Comparison of ENCODE assay signal across 17 cellular contexts in the genomic region with DNA sequence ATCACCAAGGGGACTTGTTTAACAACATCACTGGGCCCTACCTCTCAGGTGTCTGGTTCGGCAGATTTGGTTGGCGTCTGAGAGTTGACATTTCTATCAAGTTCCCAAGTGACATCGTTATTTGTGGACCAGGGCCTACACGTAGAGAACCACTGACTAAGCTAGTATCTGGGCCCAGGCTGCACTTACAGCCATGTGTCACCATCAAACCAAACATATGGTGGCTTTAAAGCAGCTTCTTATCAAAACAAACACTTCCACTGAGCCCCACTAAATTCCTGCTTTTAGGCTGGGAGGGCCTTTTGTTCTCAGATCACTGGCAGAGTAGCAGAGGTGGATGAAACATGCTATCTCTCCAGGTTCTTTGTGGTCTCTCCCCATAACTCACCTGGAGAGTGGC.
"Had no signal": no experiment of that assay in that cellular context is flagged by ENCODE, and none has a peak within 500 bp of the region (broad histone marks: within the 10 kb centered on the region; RNA-seq: fewer than 3 reads in every experiment).

No MANE protein-coding gene starts in this region.

- ATAC-seq: activated CD8-positive, alpha-beta memory T cell treated with anti-CD3 and anti-CD28 coated beads, Interleukin-2, amount 10 ng/mL, durations not matched to agents 7 days and 5 days; esophagus mucosa; left lobe of liver; stimulated activated naive B cell treated with anti-CD40 and anti-IgM and Interleukin-4, amounts not matched to agents 10 μg/mL and 1 μg/mL and 100 μg/mL, for 72 hours had no signal

- H3K9me3 Mint-ChIP-seq: activated B cell treated with CpG ODN at 0.5 μM for 24 hours; activated CD4-positive, alpha-beta memory T cell treated with anti-CD3 and anti-CD28 coated beads, Interleukin-2, amount 10 ng/mL, durations not matched to agents 7 days and 5 days; stimulated activated naive B cell treated with anti-CD40 and anti-IgM and Interleukin-4, amounts not matched to agents 10 μg/mL and 1 μg/mL and 100 μg/mL, for 72 hours; T-helper 2 cell treated with Interferon-gamma antibody and Interleukin-4, amounts not matched to agents 5 μg/mL and 100 μg/mL, for 36 hours had no signal

- H3K27ac Mint-ChIP-seq: activated B cell treated with CpG ODN at 0.5 μM for 24 hours; activated CD4-positive, alpha-beta memory T cell treated with anti-CD3 and anti-CD28 coated beads, Interleukin-2, amount 10 ng/mL, durations not matched to agents 7 days and 5 days; activated CD8-positive, alpha-beta memory T cell treated with anti-CD3 and anti-CD28 coated beads, Interleukin-2, amount 10 ng/mL, durations not matched to agents 7 days and 5 days; activated naive CD8-positive, alpha-beta T cell; stimulated activated naive B cell treated with anti-CD40 and anti-IgM and Interleukin-4, amounts not matched to agents 10 μg/mL and 1 μg/mL and 100 μg/mL, for 72 hours; T-helper 2 cell treated with Interferon-gamma antibody and Interleukin-4, amounts not matched to agents 5 μg/mL and 100 μg/mL, for 36 hours had no signal

- H3K4me3 Mint-ChIP-seq: activated B cell treated with CpG ODN at 0.5 μM for 24 hours; activated CD4-positive, alpha-beta memory T cell treated with anti-CD3 and anti-CD28 coated beads, Interleukin-2, amount 10 ng/mL, durations not matched to agents 7 days and 5 days; activated CD8-positive, alpha-beta memory T cell treated with anti-CD3 and anti-CD28 coated beads, Interleukin-2, amount 10 ng/mL, durations not matched to agents 7 days and 5 days; activated naive CD8-positive, alpha-beta T cell; stimulated activated naive B cell treated with anti-CD40 and anti-IgM and Interleukin-4, amounts not matched to agents 10 μg/mL and 1 μg/mL and 100 μg/mL, for 72 hours; T-helper 2 cell treated with Interferon-gamma antibody and Interleukin-4, amounts not matched to agents 5 μg/mL and 100 μg/mL, for 36 hours had no signal

- H3K4me3 ChIP-seq: sigmoid colon, spleen, tibial nerve had no signal

- H3K36me3 Mint-ChIP-seq: activated CD8-positive, alpha-beta memory T cell treated with anti-CD3 and anti-CD28 coated beads, Interleukin-2, amount 10 ng/mL, durations not matched to agents 7 days and 5 days; activated naive CD8-positive, alpha-beta T cell; stimulated activated naive B cell treated with anti-CD40 and anti-IgM and Interleukin-4, amounts not matched to agents 10 μg/mL and 1 μg/mL and 100 μg/mL, for 72 hours had no signal

- DNase-seq: activated B cell treated with CpG ODN at 0.5 μM for 24 hours; activated CD4-positive, alpha-beta memory T cell treated with anti-CD3 and anti-CD28 coated beads, Interleukin-2, amount 10 ng/mL, durations not matched to agents 7 days and 5 days; activated CD4-positive, alpha-beta T cell treated with anti-CD3 and anti-CD28 coated beads for 4 hours; activated CD8-positive, alpha-beta memory T cell treated with anti-CD3 and anti-CD28 coated beads, Interleukin-2, amount 10 ng/mL, durations not matched to agents 7 days and 5 days; effector CD8-positive, alpha-beta T cell; hypothalamus; occipital lobe; posterior cingulate gyrus; sigmoid colon; spleen; stimulated activated CD4-positive, alpha-beta T cell treated with anti-CD3 and anti-CD28 coated beads, Interleukin-4, amount 100 ng/mL, for 4 hours; stimulated activated naive B cell treated with anti-CD40 and anti-IgM and Interleukin-4, amounts not matched to agents 10 μg/mL and 1 μg/mL and 100 μg/mL, for 72 hours had no signal

- H3K27me3 Mint-ChIP-seq: activated B cell treated with CpG ODN at 0.5 μM for 24 hours; activated CD4-positive, alpha-beta memory T cell treated with anti-CD3 and anti-CD28 coated beads, Interleukin-2, amount 10 ng/mL, durations not matched to agents 7 days and 5 days; activated CD8-positive, alpha-beta memory T cell treated with anti-CD3 and anti-CD28 coated beads, Interleukin-2, amount 10 ng/mL, durations not matched to agents 7 days and 5 days; activated naive CD8-positive, alpha-beta T cell; stimulated activated naive B cell treated with anti-CD40 and anti-IgM and Interleukin-4, amounts not matched to agents 10 μg/mL and 1 μg/mL and 100 μg/mL, for 72 hours had no signal
